In genomic region chr11:125180413-125181305, GRCh38 we compare ENCODE assay signal across 13 cellular contexts.
DNase-seq lines count a peak whose midpoint lies in the region; ATAC-seq and TF ChIP-seq lines count a peak whose summit lies in the region.
"Had no signal": no experiment of that assay in that cellular context is flagged by ENCODE, and none has a peak within 500 bp of the region (broad histone marks: within the 10 kb centered on the region; RNA-seq: fewer than 3 reads in every experiment).

No MANE protein-coding gene starts in this region.

- peak; percentile 18 for TF ChIP-seq CTCF in brain microvascular endothelial cell (IDR thresholded peaks at IDR 0.05; ENCODE audit: low read depth, low read length, missing control alignments)

- in situ Hi-C loops in brain microvascular endothelial cell (cut with HindIII; ENCODE audit: low pct_ligation_motif_present, low sequenced_read_pairs) = no loop called here

- H3K4me3 ChIP-seq in brain microvascular endothelial cell (ENCODE audit: low read depth, low read length) = no peak overlapping the region
- H3K4me3 ChIP-seq: heart right ventricle, Peyer's patch had no signal

- no peak for DNase-seq in brain microvascular endothelial cell
- DNase-seq in smooth muscle cell of the brain vasculature (ENCODE audit: low read depth, low spot score) = peak; percentile 87
- DNase-seq in effector CD8-positive, alpha-beta T cell (lab: John Stamatoyannopoulos, UW) = no peak
- no peak for DNase-seq in iPS-NIHi11 (ENCODE audit: low spot score)
- DNase-seq in epidermal melanocyte (ENCODE audit: insufficient read length, low spot score) = no peak
- DNase-seq: Caco-2; heart right ventricle; stimulated activated CD4-positive, alpha-beta T cell treated with anti-CD3 and anti-CD28 coated beads, Interleukin-12 subunit alpha, Interleukin-12 subunit beta, amount 100 ng/mL, for 4 hours; WERI-Rb-1 had no signal

- H3K27me3 ChIP-seq in brain microvascular endothelial cell (replicated peaks) = no peaks in the 10 kb centered on the region
- H3K27me3 ChIP-seq: Peyer's patch had no signal

- peak overlapping the region; percentile 1 for H3K27ac ChIP-seq in brain microvascular endothelial cell
- H3K27ac ChIP-seq: Peyer's patch, WERI-Rb-1 had no signal

- ATAC-seq in GM21619 (IDR thresholded peaks at IDR 0.05; ENCODE audit: unreplicated experiment) = peak; percentile 79
- peak; percentile 83 for ATAC-seq in HG03175 (IDR thresholded peaks at IDR 0.05; ENCODE audit: unreplicated experiment)
- no peak for ATAC-seq in GM21360 (IDR thresholded peaks at IDR 0.05; ENCODE audit: unreplicated experiment)

- H3K36me3 ChIP-seq in brain microvascular endothelial cell (replicated peaks) = no peaks in the 10 kb centered on the region
- H3K36me3 ChIP-seq: heart right ventricle, Peyer's patch, WERI-Rb-1 had no signal
